Comparison of ENCODE assay signal across 29 cellular contexts in genomic region chr4:15024386-15024785, GRCh38.
"Had no signal": no experiment of that assay in that cellular context is flagged by ENCODE, and none has a peak within 500 bp of the region (broad histone marks: within the 10 kb centered on the region; RNA-seq: fewer than 3 reads in every experiment).

No MANE protein-coding gene starts in this region.

- H3K36me3 ChIP-seq: colonic mucosa had no signal

- DNase-seq: activated CD4-positive, alpha-beta T cell treated with anti-CD3 and anti-CD28 coated beads for 4 hours; activated CD4-positive, alpha-beta T cell treated with anti-CD3 and anti-CD28 coated beads, Interleukin-2, amount 50 U/mL, for 4 hours; activated naive CD4-positive, alpha-beta T cell; activated T-cell treated with anti-CD3 and anti-CD28 coated beads for 4 hours; activated T-cell treated with anti-CD3 and anti-CD28 coated beads, Interleukin-2, amount 50 U/mL, for 72 hours; brain microvascular endothelial cell; caudate nucleus; colonic mucosa; effector CD8-positive, alpha-beta T cell; esophagus squamous epithelium; foreskin melanocyte; left colon; mammary epithelial cell; right lobe of liver; stimulated activated CD4-positive, alpha-beta T cell treated with anti-CD3 and anti-CD28 coated beads, Interleukin-4, amount 100 ng/mL, for 24 hours; stimulated activated CD8-positive, alpha-beta memory T cell treated with anti-CD3 and anti-CD28 coated beads, Interleukin-4, amount 100 ng/mL, for 48 hours; stimulated activated naive CD8-positive, alpha-beta T cell treated with anti-CD3 and anti-CD28 coated beads, Interleukin-15, amount 100 ng/mL, for 72 hours; substantia nigra; T-helper 9 cell had no signal

- H3K9me3 ChIP-seq: ascending aorta, colonic mucosa, esophagus squamous epithelium had no signal

- FAIRE-seq: TTC549 had no signal

- H3K27ac ChIP-seq: brain microvascular endothelial cell, colonic mucosa, epithelial cell of prostate, esophagus squamous epithelium, right lobe of liver, skin epidermis, VCaP had no signal

- H3K4me3 Mint-ChIP-seq: activated T-cell treated with anti-CD3 and anti-CD28 coated beads, Interleukin-2, amount 50 U/mL, for 72 hours; nephron; stimulated activated memory B cell treated with anti-CD40 and anti-IgM and Interleukin-4, amounts not matched to agents 10 μg/mL and 1 μg/mL and 100 μg/mL, for 72 hours; stimulated activated naive CD8-positive, alpha-beta T cell treated with anti-CD3 and anti-CD28 coated beads, Interleukin-15, amount 100 ng/mL, for 72 hours; type B pancreatic cell had no signal

- H3K27ac Mint-ChIP-seq: activated naive CD4-positive, alpha-beta T cell treated with anti-CD3 and anti-CD28 coated beads, Interleukin-2, amount 50 U/mL, for 72 hours; activated T-cell treated with anti-CD3 and anti-CD28 coated beads, Interleukin-2, amount 50 U/mL, for 72 hours; nephron; progenitor cell of endocrine pancreas; stimulated activated memory B cell treated with anti-CD40 and anti-IgM and Interleukin-4, amounts not matched to agents 10 μg/mL and 1 μg/mL and 100 μg/mL, for 72 hours; stimulated activated naive CD8-positive, alpha-beta T cell treated with anti-CD3 and anti-CD28 coated beads, Interleukin-15, amount 100 ng/mL, for 72 hours; type B pancreatic cell had no signal

- H3K4me1 Mint-ChIP-seq: nephron had no signal

- H3K4me3 ChIP-seq: ascending aorta, colonic mucosa, esophagus squamous epithelium, right lobe of liver, skin epidermis had no signal

- H3K4me1 ChIP-seq: colonic mucosa, right lobe of liver had no signal

- H3K27me3 ChIP-seq: ascending aorta, brain microvascular endothelial cell, colonic mucosa, esophagus squamous epithelium, right lobe of liver had no signal

- H3K9me3 Mint-ChIP-seq: activated T-cell treated with anti-CD3 and anti-CD28 coated beads, Interleukin-2, amount 50 U/mL, for 72 hours; nephron; stimulated activated memory B cell treated with anti-CD40 and anti-IgM and Interleukin-4, amounts not matched to agents 10 μg/mL and 1 μg/mL and 100 μg/mL, for 72 hours; stimulated activated naive CD8-positive, alpha-beta T cell treated with anti-CD3 and anti-CD28 coated beads, Interleukin-15, amount 100 ng/mL, for 72 hours; type B pancreatic cell had no signal

- H3K27me3 Mint-ChIP-seq: progenitor cell of endocrine pancreas; stimulated activated memory B cell treated with anti-CD40 and anti-IgM and Interleukin-4, amounts not matched to agents 10 μg/mL and 1 μg/mL and 100 μg/mL, for 72 hours; stimulated activated naive CD8-positive, alpha-beta T cell treated with anti-CD3 and anti-CD28 coated beads, Interleukin-15, amount 100 ng/mL, for 72 hours; type B pancreatic cell had no signal

- ATAC-seq: activated naive CD4-positive, alpha-beta T cell treated with anti-CD3 and anti-CD28 coated beads, Interleukin-2, amount 50 U/mL, for 72 hours; activated T-cell treated with anti-CD3 and anti-CD28 coated beads, Interleukin-2, amount 50 U/mL, for 72 hours; left colon; right lobe of liver; stimulated activated memory B cell treated with anti-CD40 and anti-IgM and Interleukin-4, amounts not matched to agents 10 μg/mL and 1 μg/mL and 100 μg/mL, for 72 hours; stimulated activated naive CD8-positive, alpha-beta T cell treated with anti-CD3 and anti-CD28 coated beads, Interleukin-15, amount 100 ng/mL, for 72 hours had no signal
